8 cellular contexts compared by ENCODE assay signal in the genomic region with DNA sequence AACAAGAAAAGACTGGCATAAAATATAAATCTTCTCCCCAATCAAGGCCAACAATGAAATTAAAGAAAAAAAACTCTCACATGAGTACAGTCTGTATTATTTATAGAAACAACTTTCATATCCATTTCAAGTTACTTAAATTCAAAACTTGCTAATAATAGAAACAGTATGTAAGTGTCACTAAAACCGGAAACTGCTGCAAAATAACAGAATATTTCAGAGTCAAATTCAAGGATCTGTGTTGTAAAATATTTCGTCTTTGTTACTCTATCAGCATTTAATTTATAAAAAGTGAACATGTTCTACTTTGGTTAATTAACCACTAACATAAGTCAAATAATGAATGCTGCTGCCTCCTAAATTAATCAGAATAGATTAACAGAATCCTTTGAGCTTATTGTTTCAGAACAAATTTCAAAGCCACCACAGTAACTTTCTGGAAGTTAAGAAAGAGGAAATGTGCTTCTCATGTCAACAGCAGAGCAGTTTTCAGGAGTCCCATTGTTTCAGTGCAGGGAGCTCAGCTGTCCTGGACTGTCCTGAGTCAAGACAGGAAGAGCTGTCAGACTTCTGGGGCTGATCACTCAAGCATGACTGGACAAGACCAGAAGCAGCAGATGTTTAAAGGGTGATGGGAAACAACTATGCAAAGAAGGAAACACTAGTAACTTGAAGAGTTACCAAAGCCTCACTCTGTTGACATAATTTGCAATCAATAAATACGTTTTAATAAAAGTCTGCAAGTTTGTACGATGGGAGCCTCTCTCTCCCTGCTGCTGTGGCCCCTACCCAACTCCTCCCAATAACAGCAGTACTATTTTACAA.
A peak's percentile ranks its signal among the peaks of the same experiment; 100 is the strongest.
DNase-seq lines count a peak whose midpoint lies in the region; ATAC-seq and TF ChIP-seq lines count a peak whose summit lies in the region.

No MANE protein-coding gene starts in this region.

- DNase-seq in BE2C (peak; percentile 66), RWPE2 (ENCODE audit: low spot score) (peak; percentile 63), epidermal melanocyte (ENCODE audit: insufficient read length, low spot score) (peak; percentile 47), mucosa of gallbladder (ENCODE audit: low spot score) (peak; percentile 32), NCI-H2107 treated with DMSO at 0.1 percent for 48 hours (lab: John Stamatoyannopoulos, UW; ENCODE audit: unreplicated experiment) (no peak), Calu3 (no peak)

- CTCF ChIA-PET in Calu3 (lab: Charles Lee) = no interaction called here

- no peaks in the 10 kb centered on the region for H3K36me3 Mint-ChIP-seq in Calu3 (ENCODE audit: insufficient read depth, unreplicated experiment)

- H3K4me1 Mint-ChIP-seq in Calu3 (ENCODE audit: low read depth, unreplicated experiment) = peaks cover 11% of the 10 kb centered on the region

- H3K4me1 ChIP-seq in BE2C (peaks cover 11% of the 10 kb centered on the region), RWPE2 (ENCODE audit: insufficient read depth, poor library complexity, severe bottlenecking) (peaks cover 26% of the 10 kb centered on the region)

- H3K27ac ChIP-seq in RWPE2 (ENCODE audit: poor library complexity, severe bottlenecking) = peak overlapping the region; percentile 64

- H3K9me3 Mint-ChIP-seq in Calu3 (ENCODE audit: low read depth, unreplicated experiment) = no peaks in the 10 kb centered on the region

- ATAC-seq in GM18909 (IDR thresholded peaks at IDR 0.05; ENCODE audit: poor library complexity, unreplicated experiment) (peak; percentile 91), HG03103 (IDR thresholded peaks at IDR 0.05; ENCODE audit: low read depth, unreplicated experiment) (peak; percentile 82), RWPE2 (ENCODE audit: low read depth) (peak; percentile 99)

- H3K4me3 ChIP-seq in BE2C (ENCODE audit: low read depth, low read length) (no peak overlapping the region), RWPE2 (ENCODE audit: severe bottlenecking) (no peak overlapping the region)

- no peak overlapping the region for H3K4me3 Mint-ChIP-seq in Calu3 (ENCODE audit: low read depth, unreplicated experiment)

- no peak overlapping the region for H3K27ac Mint-ChIP-seq in Calu3 (ENCODE audit: unreplicated experiment)

- H3K9me3 ChIP-seq in BE2C = no peaks in the 10 kb centered on the region
- no peaks in the 10 kb centered on the region for H3K9me3 ChIP-seq in RWPE2 (ENCODE audit: severe bottlenecking)

- TF ChIP-seq CTCF in BE2C (IDR thresholded peaks at IDR 0.05; ENCODE audit: low read depth, low read length) (no peak), RWPE2 (IDR thresholded peaks at IDR 0.05; ENCODE audit: poor library complexity, severe bottlenecking) (no peak), Calu3 (IDR thresholded peaks at IDR 0.05; ENCODE audit: unreplicated experiment) (no peak)

- BruUV-seq in Calu3 (replicated peaks; lab: Mats Ljungman, UMichigan) = no TSS peak

- intact Hi-C loops in Calu3 (cut with micrococcal nuclease; ENCODE audit: unreplicated experiment) = no loop called here

- no peaks in the 10 kb centered on the region for H3K36me3 ChIP-seq in BE2C
- no peaks in the 10 kb centered on the region for H3K36me3 ChIP-seq in RWPE2 (ENCODE audit: low read depth)

- H3K27me3 ChIP-seq in BE2C (no peaks in the 10 kb centered on the region), RWPE2 (ENCODE audit: insufficient read depth, poor library complexity, severe bottlenecking) (no peaks in the 10 kb centered on the region)

- H3K27me3 Mint-ChIP-seq in Calu3 (ENCODE audit: unreplicated experiment) = no peaks in the 10 kb centered on the region

Comparison
In these comparisons a context has a peak if more than half of its experiments do, and no peak if none do; other contexts are left out.
1. DNase-seq: peak in BE2C (single experiment), RWPE2 (single experiment), epidermal melanocyte (single experiment) and mucosa of gallbladder (single experiment); none in NCI-H2107 treated with DMSO at 0.1 percent for 48 hours (single experiment) and Calu3 (single experiment).
2. Peak in every context shown above with its lines, with median percentiles within 50 percentile points of each other: ATAC-seq.